1 cellular context compared by ENCODE assay signal in the genomic region with DNA sequence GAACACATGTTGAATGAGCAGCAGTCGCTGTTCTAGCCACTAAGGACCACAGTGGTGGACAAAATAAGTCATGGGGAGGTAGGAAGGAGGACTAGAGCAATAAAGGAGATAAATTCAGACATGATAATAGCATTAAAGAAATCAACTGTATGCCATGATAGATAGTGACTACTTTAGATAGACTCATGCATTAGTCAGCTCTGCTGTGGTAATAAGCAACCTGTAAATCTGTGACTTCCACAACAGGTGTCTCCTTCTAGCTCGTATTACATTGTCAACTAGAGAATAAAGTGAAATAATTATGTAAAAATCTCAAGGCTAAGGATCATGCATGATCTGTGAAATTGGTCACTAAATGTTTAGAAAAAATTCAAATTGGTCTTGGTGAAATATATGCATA.
TF ChIP-seq lines count a peak whose summit lies in the region.

No MANE protein-coding gene starts in this region.

TF ChIP-seq in HepG2, 621 proteins besides CTCF, POLR2A, EP300 and RAD21 (continued from another document):
- TF ChIP-seq, protein P1, sequence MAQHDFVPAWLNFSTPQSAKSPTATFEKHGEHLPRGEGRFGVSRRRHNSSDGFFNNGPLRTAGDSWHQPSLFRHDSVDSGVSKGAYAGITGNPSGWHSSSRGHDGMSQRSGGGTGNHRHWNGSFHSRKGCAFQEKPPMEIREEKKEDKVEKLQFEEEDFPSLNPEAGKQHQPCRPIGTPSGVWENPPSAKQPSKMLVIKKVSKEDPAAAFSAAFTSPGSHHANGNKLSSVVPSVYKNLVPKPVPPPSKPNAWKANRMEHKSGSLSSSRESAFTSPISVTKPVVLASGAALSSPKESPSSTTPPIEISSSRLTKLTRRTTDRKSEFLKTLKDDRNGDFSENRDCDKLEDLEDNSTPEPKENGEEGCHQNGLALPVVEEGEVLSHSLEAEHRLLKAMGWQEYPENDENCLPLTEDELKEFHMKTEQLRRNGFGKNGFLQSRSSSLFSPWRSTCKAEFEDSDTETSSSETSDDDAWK (CRISPR knock-in tag; IDR thresholded peaks at IDR 0.05), result no peak
- TF ChIP-seq, protein P2, sequence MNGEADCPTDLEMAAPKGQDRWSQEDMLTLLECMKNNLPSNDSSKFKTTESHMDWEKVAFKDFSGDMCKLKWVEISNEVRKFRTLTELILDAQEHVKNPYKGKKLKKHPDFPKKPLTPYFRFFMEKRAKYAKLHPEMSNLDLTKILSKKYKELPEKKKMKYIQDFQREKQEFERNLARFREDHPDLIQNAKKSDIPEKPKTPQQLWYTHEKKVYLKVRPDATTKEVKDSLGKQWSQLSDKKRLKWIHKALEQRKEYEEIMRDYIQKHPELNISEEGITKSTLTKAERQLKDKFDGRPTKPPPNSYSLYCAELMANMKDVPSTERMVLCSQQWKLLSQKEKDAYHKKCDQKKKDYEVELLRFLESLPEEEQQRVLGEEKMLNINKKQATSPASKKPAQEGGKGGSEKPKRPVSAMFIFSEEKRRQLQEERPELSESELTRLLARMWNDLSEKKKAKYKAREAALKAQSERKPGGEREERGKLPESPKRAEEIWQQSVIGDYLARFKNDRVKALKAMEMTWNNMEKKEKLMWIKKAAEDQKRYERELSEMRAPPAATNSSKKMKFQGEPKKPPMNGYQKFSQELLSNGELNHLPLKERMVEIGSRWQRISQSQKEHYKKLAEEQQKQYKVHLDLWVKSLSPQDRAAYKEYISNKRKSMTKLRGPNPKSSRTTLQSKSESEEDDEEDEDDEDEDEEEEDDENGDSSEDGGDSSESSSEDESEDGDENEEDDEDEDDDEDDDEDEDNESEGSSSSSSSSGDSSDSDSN (CRISPR knock-in tag; IDR thresholded peaks at IDR 0.05), result no peak
- TF ChIP-seq, protein P3, sequence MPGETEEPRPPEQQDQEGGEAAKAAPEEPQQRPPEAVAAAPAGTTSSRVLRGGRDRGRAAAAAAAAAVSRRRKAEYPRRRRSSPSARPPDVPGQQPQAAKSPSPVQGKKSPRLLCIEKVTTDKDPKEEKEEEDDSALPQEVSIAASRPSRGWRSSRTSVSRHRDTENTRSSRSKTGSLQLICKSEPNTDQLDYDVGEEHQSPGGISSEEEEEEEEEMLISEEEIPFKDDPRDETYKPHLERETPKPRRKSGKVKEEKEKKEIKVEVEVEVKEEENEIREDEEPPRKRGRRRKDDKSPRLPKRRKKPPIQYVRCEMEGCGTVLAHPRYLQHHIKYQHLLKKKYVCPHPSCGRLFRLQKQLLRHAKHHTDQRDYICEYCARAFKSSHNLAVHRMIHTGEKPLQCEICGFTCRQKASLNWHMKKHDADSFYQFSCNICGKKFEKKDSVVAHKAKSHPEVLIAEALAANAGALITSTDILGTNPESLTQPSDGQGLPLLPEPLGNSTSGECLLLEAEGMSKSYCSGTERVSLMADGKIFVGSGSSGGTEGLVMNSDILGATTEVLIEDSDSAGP (CRISPR knock-in tag; IDR thresholded peaks at IDR 0.05; ENCODE audit: borderline replicate concordance), result no peak
- TF ChIP-seq ZNF343 (CRISPR knock-in tag; IDR thresholded peaks at IDR 0.05), result no peak
- no peak for TF ChIP-seq GATAD1 (CRISPR knock-in tag; IDR thresholded peaks at IDR 0.05)
